ENCODE assay signal across 11 cellular contexts in genomic region chr10:6114758-6115410, GRCh38. TPM values are rescaled to one million over a fixed set of nuclear protein-coding genes. Genes with fewer than 3 reads are reported as not detected.
DNase-seq lines count a peak whose midpoint lies in the region; ATAC-seq and TF ChIP-seq lines count a peak whose summit lies in the region.
"Had no signal": no experiment of that assay in that cellular context is flagged by ENCODE, and none has a peak within 500 bp of the region (broad histone marks: within the 10 kb centered on the region; RNA-seq: fewer than 3 reads in every experiment).

No MANE protein-coding gene starts in this region.

- no peaks in the 10 kb centered on the region for H3K27me3 Mint-ChIP-seq in activated naive CD4-positive, alpha-beta T cell treated with anti-CD3 and anti-CD28 coated beads for 36 hours (ENCODE audit: low read depth)
- H3K27me3 Mint-ChIP-seq in activated T-helper 2 cell treated with anti-CD3 and anti-CD28 coated beads, Interferon-gamma antibody, Interleukin-2, Interleukin-4, amounts not matched to agents 10 μg/mL and 5 μg/mL and 100 μg/mL, durations not matched to agents 14 hours and 24 hours and 36 hours (ENCODE audit: low read depth) = no peaks in the 10 kb centered on the region

- H3K4me1 ChIP-seq in suprapubic skin = peaks cover 23% of the 10 kb centered on the region

- ATAC-seq in GM21717 (IDR thresholded peaks at IDR 0.05; ENCODE audit: unreplicated experiment) = no peak

- H3K4me3 Mint-ChIP-seq in activated naive CD4-positive, alpha-beta T cell treated with anti-CD3 and anti-CD28 coated beads for 36 hours = no peak overlapping the region
- no peak overlapping the region for H3K4me3 Mint-ChIP-seq in activated T-helper 2 cell treated with anti-CD3 and anti-CD28 coated beads, Interferon-gamma antibody, Interleukin-2, Interleukin-4, amounts not matched to agents 10 μg/mL and 5 μg/mL and 100 μg/mL, durations not matched to agents 14 hours and 24 hours and 36 hours (ENCODE audit: low read depth)

- H3K4me3 ChIP-seq in suprapubic skin = no peak overlapping the region

- peaks cover 65% of the 10 kb centered on the region for H3K36me3 ChIP-seq in suprapubic skin

- intact Hi-C loops in activated naive CD4-positive, alpha-beta T cell treated with anti-CD3 and anti-CD28 coated beads for 36 hours (cut with micrococcal nuclease) = no loop called here
- intact Hi-C loops in activated T-helper 2 cell treated with anti-CD3 and anti-CD28 coated beads, Interferon-gamma antibody, Interleukin-2, Interleukin-4, amounts not matched to agents 10 μg/mL and 5 μg/mL and 100 μg/mL, durations not matched to agents 14 hours and 24 hours and 36 hours (cut with micrococcal nuclease) = no loop called here

- peak overlapping the region; percentile 35 for H3K27ac ChIP-seq in suprapubic skin
- H3K27ac ChIP-seq: C4-2B had no signal

- TF ChIP-seq EP300 in suprapubic skin (IDR thresholded peaks at IDR 0.05) = no peak

- peaks cover 56% of the 10 kb centered on the region for H3K36me3 Mint-ChIP-seq in activated naive CD4-positive, alpha-beta T cell treated with anti-CD3 and anti-CD28 coated beads for 36 hours (ENCODE audit: low read depth)
- peaks cover 64% of the 10 kb centered on the region for H3K36me3 Mint-ChIP-seq in activated T-helper 2 cell treated with anti-CD3 and anti-CD28 coated beads, Interferon-gamma antibody, Interleukin-2, Interleukin-4, amounts not matched to agents 10 μg/mL and 5 μg/mL and 100 μg/mL, durations not matched to agents 14 hours and 24 hours and 36 hours (ENCODE audit: low read depth)

- TF ChIP-seq POLR2A in suprapubic skin (IDR thresholded peaks at IDR 0.05) = no peak

- TF ChIP-seq CTCF in suprapubic skin (IDR thresholded peaks at IDR 0.05) = no peak

- WGBS in suprapubic skin = 53% methylated on average over 4 of the region's 4 CpGs

- H3K27me3 ChIP-seq in suprapubic skin = no peaks in the 10 kb centered on the region

- no peak for DNase-seq in activated naive CD4-positive, alpha-beta T cell treated with anti-CD3 and anti-CD28 coated beads for 36 hours
- DNase-seq in activated naive CD4-positive, alpha-beta T cell treated with Interleukin-2 at 50 U/mL for 16 hours = no peak
- no peak for DNase-seq in activated T-helper 2 cell treated with anti-CD3 and anti-CD28 coated beads, Interferon-gamma antibody, Interleukin-2, Interleukin-4, amounts not matched to agents 10 μg/mL and 5 μg/mL and 100 μg/mL, durations not matched to agents 14 hours and 24 hours and 36 hours (ENCODE audit: low spot score)
- DNase-seq in glomerular visceral epithelial cell (ENCODE audit: extremely low spot score) (peak; percentile 22), suprapubic skin (ENCODE audit: low spot score in 2 of 2) (no peak), GF-D8 (lab: John Stamatoyannopoulos, UW) (no peak), NK-92 (lab: John Stamatoyannopoulos, UW; ENCODE audit: unreplicated experiment) (no peak)
- DNase-seq: kidney, NCI-H1048 had no signal

- peaks cover 29% of the 10 kb centered on the region for H3K4me1 Mint-ChIP-seq in activated naive CD4-positive, alpha-beta T cell treated with anti-CD3 and anti-CD28 coated beads for 36 hours (ENCODE audit: low read depth)
- H3K4me1 Mint-ChIP-seq in activated T-helper 2 cell treated with anti-CD3 and anti-CD28 coated beads, Interferon-gamma antibody, Interleukin-2, Interleukin-4, amounts not matched to agents 10 μg/mL and 5 μg/mL and 100 μg/mL, durations not matched to agents 14 hours and 24 hours and 36 hours (ENCODE audit: low read depth) = peaks cover 23% of the 10 kb centered on the region

- H3K27ac Mint-ChIP-seq in activated naive CD4-positive, alpha-beta T cell treated with anti-CD3 and anti-CD28 coated beads for 36 hours = peak overlapping the region; percentile 84
- peak overlapping the region; percentile 48 for H3K27ac Mint-ChIP-seq in activated T-helper 2 cell treated with anti-CD3 and anti-CD28 coated beads, Interferon-gamma antibody, Interleukin-2, Interleukin-4, amounts not matched to agents 10 μg/mL and 5 μg/mL and 100 μg/mL, durations not matched to agents 14 hours and 24 hours and 36 hours

- CTCF ChIA-PET in activated naive CD4-positive, alpha-beta T cell treated with anti-CD3 and anti-CD28 coated beads for 36 hours (lab: Charles Lee) = interaction anchor here (1.1 kb wide), 1 partner anchor 36 kb away, joined by 3 read pairs; no protein-coding TSS in a partner anchor

- H3K9me3 Mint-ChIP-seq in activated naive CD4-positive, alpha-beta T cell treated with anti-CD3 and anti-CD28 coated beads for 36 hours = no peaks in the 10 kb centered on the region
- H3K9me3 Mint-ChIP-seq in activated T-helper 2 cell treated with anti-CD3 and anti-CD28 coated beads, Interferon-gamma antibody, Interleukin-2, Interleukin-4, amounts not matched to agents 10 μg/mL and 5 μg/mL and 100 μg/mL, durations not matched to agents 14 hours and 24 hours and 36 hours = no peaks in the 10 kb centered on the region

- no peaks in the 10 kb centered on the region for H3K9me3 ChIP-seq in suprapubic skin

RNA-seq across cellular contexts. Expression of gene RBM17, which starts 26.1 kb away (rescaled TPM):
- total RNA-seq in activated naive CD4-positive, alpha-beta T cell treated with anti-CD3 and anti-CD28 coated beads for 36 hours = 100 to 1,000 TPM; 157 to 162 TPM
- total RNA-seq in activated T-helper 2 cell treated with anti-CD3 and anti-CD28 coated beads, Interferon-gamma antibody, Interleukin-2, Interleukin-4, amounts not matched to agents 10 μg/mL and 5 μg/mL and 100 μg/mL, durations not matched to agents 14 hours and 24 hours and 36 hours = 257 and 266 TPM in 2 replicates
- total RNA-seq in suprapubic skin = 10 to 100 TPM; 31.9 to 85.6 (median 42.9) TPM

RNA-seq across cellular contexts. Expression of gene IL2RA, which starts 52.7 kb away (rescaled TPM):
- total RNA-seq in activated naive CD4-positive, alpha-beta T cell treated with anti-CD3 and anti-CD28 coated beads for 36 hours = 100 to 1,000 TPM; 443 to 471 TPM
- 1,777 and 1,808 TPM in 2 replicates for total RNA-seq in activated T-helper 2 cell treated with anti-CD3 and anti-CD28 coated beads, Interferon-gamma antibody, Interleukin-2, Interleukin-4, amounts not matched to agents 10 μg/mL and 5 μg/mL and 100 μg/mL, durations not matched to agents 14 hours and 24 hours and 36 hours
- under 1 TPM in 2 of 4 donors, not detected in 2; 0.21 to 0.70 TPM for total RNA-seq in suprapubic skin

Comparison
In these comparisons a context has a peak if more than half of its experiments do, and no peak if none do; other contexts are left out.
1. RNA of gene IL2RA, which starts 52.7 kb away (total RNA-seq): 1,777 to 1,808 TPM in activated T-helper 2 cell treated with anti-CD3 and anti-CD28 coated beads, Interferon-gamma antibody, Interleukin-2, Interleukin-4, amounts not matched to agents 10 μg/mL and 5 μg/mL and 100 μg/mL, durations not matched to agents 14 hours and 24 hours and 36 hours and 443 to 471 TPM in activated naive CD4-positive, alpha-beta T cell treated with anti-CD3 and anti-CD28 coated beads for 36 hours; 0.21 to 0.70 TPM in suprapubic skin; every median in the first group is over 100 times any median in the second.